Comparison of ENCODE assay signal across 1 cellular context in the genomic region with DNA sequence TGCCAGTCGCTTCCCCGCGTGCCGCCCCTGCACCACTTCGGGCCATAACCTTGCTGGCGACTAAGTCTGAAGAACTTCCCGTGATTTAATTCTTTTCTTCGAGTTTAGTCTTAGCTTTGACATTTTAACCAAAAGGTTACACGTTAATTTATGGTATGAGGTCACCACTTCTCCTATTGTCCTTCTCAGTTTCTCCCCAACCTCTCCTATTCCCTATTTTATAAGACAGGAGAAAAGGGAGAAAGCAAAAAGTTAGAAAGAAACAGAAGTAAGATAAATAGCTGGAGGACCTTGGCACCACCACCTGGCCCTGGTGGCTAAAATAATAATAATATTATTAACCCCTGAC.
TF ChIP-seq lines count a peak whose summit lies in the region.

No MANE protein-coding gene starts in this region.

TF ChIP-seq in neural cell, 6 proteins besides CTCF, POLR2A, EP300 and RAD21 (continued from another document):
- TF ChIP-seq, protein P1, sequence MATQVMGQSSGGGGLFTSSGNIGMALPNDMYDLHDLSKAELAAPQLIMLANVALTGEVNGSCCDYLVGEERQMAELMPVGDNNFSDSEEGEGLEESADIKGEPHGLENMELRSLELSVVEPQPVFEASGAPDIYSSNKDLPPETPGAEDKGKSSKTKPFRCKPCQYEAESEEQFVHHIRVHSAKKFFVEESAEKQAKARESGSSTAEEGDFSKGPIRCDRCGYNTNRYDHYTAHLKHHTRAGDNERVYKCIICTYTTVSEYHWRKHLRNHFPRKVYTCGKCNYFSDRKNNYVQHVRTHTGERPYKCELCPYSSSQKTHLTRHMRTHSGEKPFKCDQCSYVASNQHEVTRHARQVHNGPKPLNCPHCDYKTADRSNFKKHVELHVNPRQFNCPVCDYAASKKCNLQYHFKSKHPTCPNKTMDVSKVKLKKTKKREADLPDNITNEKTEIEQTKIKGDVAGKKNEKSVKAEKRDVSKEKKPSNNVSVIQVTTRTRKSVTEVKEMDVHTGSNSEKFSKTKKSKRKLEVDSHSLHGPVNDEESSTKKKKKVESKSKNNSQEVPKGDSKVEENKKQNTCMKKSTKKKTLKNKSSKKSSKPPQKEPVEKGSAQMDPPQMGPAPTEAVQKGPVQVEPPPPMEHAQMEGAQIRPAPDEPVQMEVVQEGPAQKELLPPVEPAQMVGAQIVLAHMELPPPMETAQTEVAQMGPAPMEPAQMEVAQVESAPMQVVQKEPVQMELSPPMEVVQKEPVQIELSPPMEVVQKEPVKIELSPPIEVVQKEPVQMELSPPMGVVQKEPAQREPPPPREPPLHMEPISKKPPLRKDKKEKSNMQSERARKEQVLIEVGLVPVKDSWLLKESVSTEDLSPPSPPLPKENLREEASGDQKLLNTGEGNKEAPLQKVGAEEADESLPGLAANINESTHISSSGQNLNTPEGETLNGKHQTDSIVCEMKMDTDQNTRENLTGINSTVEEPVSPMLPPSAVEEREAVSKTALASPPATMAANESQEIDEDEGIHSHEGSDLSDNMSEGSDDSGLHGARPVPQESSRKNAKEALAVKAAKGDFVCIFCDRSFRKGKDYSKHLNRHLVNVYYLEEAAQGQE (IDR thresholded peaks at IDR 0.05; ENCODE audit: borderline replicate concordance) = no peak
